ENCODE assay signal across 16 cellular contexts in genomic region chr13:104953588-104953987, GRCh38.
A peak's percentile ranks its signal among the peaks of the same experiment; 100 is the strongest.
DNase-seq lines count a peak whose midpoint lies in the region; ATAC-seq and TF ChIP-seq lines count a peak whose summit lies in the region.
"Had no signal": no experiment of that assay in that cellular context is flagged by ENCODE, and none has a peak within 500 bp of the region (broad histone marks: within the 10 kb centered on the region; RNA-seq: fewer than 3 reads in every experiment).

No MANE protein-coding gene starts in this region.

- H3K79me2 ChIP-seq in ACC112 (ENCODE audit: control insufficient read depth, insufficient read depth, low read length, unreplicated experiment): no peaks in the 10 kb centered on the region

- H3K27ac ChIP-seq in ACC112 (ENCODE audit: low read depth, low read length): peak overlapping the region; percentile 53
- H3K27ac ChIP-seq: A549, KMS-11, SJCRH30 had no signal

- peaks cover 13% of the 10 kb centered on the region for H3K4me1 ChIP-seq in ACC112 (ENCODE audit: control insufficient read depth, insufficient read depth, low read length, unreplicated experiment)
- H3K4me1 ChIP-seq: A549 had no signal

- peak overlapping the region; percentile 1; the same call in 1 of the 2 replicates for H3K4me3 ChIP-seq in ACC112 (ENCODE audit: low read depth, low read length)
- no peak overlapping the region for H3K4me3 ChIP-seq in choroid plexus epithelial cell (ENCODE audit: low read depth, low read length)
- H3K4me3 ChIP-seq: A549, GM23338, SJCRH30 had no signal

- no peak for TF ChIP-seq CTCF in choroid plexus epithelial cell (conservative IDR thresholded peaks at IDR 0.05; ENCODE audit: low read depth, low read length)

- peak; percentile 61 for DNase-seq in NCI-H82 (lab: John Stamatoyannopoulos, UW)
- peak; percentile 65 for DNase-seq in choroid plexus epithelial cell (ENCODE audit: low read depth)
- DNase-seq in iris pigment epithelial cell (ENCODE audit: low read depth): peak; percentile 88
- no peak for DNase-seq in COR-L47 (lab: John Stamatoyannopoulos, UW)
- no peak for DNase-seq in CD1c-positive myeloid dendritic cell (ENCODE audit: extremely low spot score)
- DNase-seq: CD4-positive, alpha-beta T cell; GF-D8; MM.1S; NCI-H2029; NCI-H2171 treated with DMSO at 0.1 percent for 48 hours; SJCRH30 had no signal

- H2AFZ ChIP-seq in ACC112 (ENCODE audit: low read length, unreplicated experiment): no peak overlapping the region
- H2AFZ ChIP-seq: GM23338 had no signal

- H3K36me3 ChIP-seq in ACC112 (ENCODE audit: insufficient read depth, low read length): no peaks in the 10 kb centered on the region
- H3K36me3 ChIP-seq: SJCRH30 had no signal

- no peak for ATAC-seq in HG02840 (IDR thresholded peaks at IDR 0.05; ENCODE audit: low FRiP score, unreplicated experiment)
- ATAC-seq: A549, GM23338 had no signal

- no peaks in the 10 kb centered on the region for H3K27me3 ChIP-seq in ACC112 (ENCODE audit: insufficient read depth, low read length)
- H3K27me3 ChIP-seq: SJCRH30 had no signal

Comparison
In these comparisons a context has a peak if more than half of its experiments do, and no peak if none do; other contexts are left out.
1. DNase-seq: peak in NCI-H82 (single experiment), choroid plexus epithelial cell (single experiment) and iris pigment epithelial cell (single experiment); none in COR-L47 (single experiment) and CD1c-positive myeloid dendritic cell (single experiment).